ENCODE assay signal across 8 cellular contexts in genomic region chr11:32884770-32885384, GRCh38. TPM values are rescaled to one million over a fixed set of nuclear protein-coding genes. Genes with fewer than 3 reads are reported as not detected.
DNase-seq lines count a peak whose midpoint lies in the region; ATAC-seq and TF ChIP-seq lines count a peak whose summit lies in the region.
"Had no signal": no experiment of that assay in that cellular context is flagged by ENCODE, and none has a peak within 500 bp of the region (broad histone marks: within the 10 kb centered on the region; RNA-seq: fewer than 3 reads in every experiment).

No MANE protein-coding gene starts in this region.

- H3K4me3 ChIP-seq in GM12865 (ENCODE audit: low read depth, low read length) (no peak overlapping the region), IMR-90 (ENCODE audit: insufficient read depth, low read depth, low read length) (no peak overlapping the region), brain microvascular endothelial cell (ENCODE audit: low read depth, low read length) (no peak overlapping the region)

- H3K9ac ChIP-seq in IMR-90 (ENCODE audit: low read depth, low read length): no peak overlapping the region

- H3K23ac ChIP-seq in IMR-90 (ENCODE audit: low read depth, low read length): no peak overlapping the region

- H3K4me2 ChIP-seq in IMR-90 (ENCODE audit: low read depth, low read length): no peak overlapping the region

- in situ Hi-C loops in IMR-90 (cut with MboI; ENCODE audit: low sequenced_read_pairs) (no loop called here), brain microvascular endothelial cell (cut with HindIII; ENCODE audit: low pct_ligation_motif_present, low sequenced_read_pairs) (no loop called here)

- no peak overlapping the region for H2BK120ac ChIP-seq in IMR-90 (ENCODE audit: low read depth, low read length)

- no peaks in the 10 kb centered on the region for H3K9me3 Mint-ChIP-seq in nephron
- H3K9me3 Mint-ChIP-seq in stimulated activated memory B cell treated with anti-CD40 and anti-IgM and Interleukin-4, amounts not matched to agents 10 μg/mL and 1 μg/mL and 100 μg/mL, for 72 hours: peaks cover 3% of the 10 kb centered on the region
- H3K9me3 Mint-ChIP-seq: activated B cell treated with CpG ODN at 0.5 μM for 24 hours had no signal

- no peak overlapping the region for H2BK15ac ChIP-seq in IMR-90 (ENCODE audit: low read depth, low read length)

- intact Hi-C loops in IMR-90 (cut with micrococcal nuclease): no loop called here

- no TSS peak for BruUV-seq in IMR-90 (replicated peaks; lab: Mats Ljungman, UMichigan)

- no peaks in the 10 kb centered on the region for H3K9me1 ChIP-seq in IMR-90 (ENCODE audit: insufficient read depth, low read length)

- POLR2A ChIA-PET in IMR-90 (lab: Charles Lee; ENCODE audit: unreplicated experiment): no interaction called here

- H3K27me3 ChIP-seq in IMR-90 (ENCODE audit: control insufficient read depth, insufficient read depth, low read length): peaks cover 1% of the 10 kb centered on the region; the same call in 1 of the 2 replicates
- H3K27me3 ChIP-seq in brain microvascular endothelial cell (replicated peaks): no peaks in the 10 kb centered on the region

- H2AK9ac ChIP-seq in IMR-90 (replicated peaks; ENCODE audit: low read depth, low read length, poor library complexity): no peak overlapping the region

- peaks cover 12% of the 10 kb centered on the region for H3K27me3 Mint-ChIP-seq in nephron (ENCODE audit: low read depth)
- H3K27me3 Mint-ChIP-seq in stimulated activated memory B cell treated with anti-CD40 and anti-IgM and Interleukin-4, amounts not matched to agents 10 μg/mL and 1 μg/mL and 100 μg/mL, for 72 hours: no peaks in the 10 kb centered on the region
- H3K27me3 Mint-ChIP-seq: activated B cell treated with CpG ODN at 0.5 μM for 24 hours had no signal

- H3K9me3 ChIP-seq in IMR-90 (ENCODE audit: control insufficient read depth, insufficient read depth, low read length): no peaks in the 10 kb centered on the region

- no peak overlapping the region for H2BK5ac ChIP-seq in IMR-90 (ENCODE audit: low read depth, low read length, poor library complexity, severe bottlenecking)

- H3K36me3 Mint-ChIP-seq in nephron (ENCODE audit: low read depth): no peaks in the 10 kb centered on the region
- H3K36me3 Mint-ChIP-seq in stimulated activated memory B cell treated with anti-CD40 and anti-IgM and Interleukin-4, amounts not matched to agents 10 μg/mL and 1 μg/mL and 100 μg/mL, for 72 hours: no peaks in the 10 kb centered on the region

- H3K4me1 ChIP-seq in IMR-90 (ENCODE audit: control insufficient read depth, insufficient read depth, low read length): peaks cover 2% of the 10 kb centered on the region; the same call in 1 of the 2 replicates

- H3K18ac ChIP-seq in IMR-90 (ENCODE audit: low read depth, low read length): no peak overlapping the region

- H2AFZ ChIP-seq in IMR-90 (replicated peaks; ENCODE audit: low read length, poor library complexity): no peak overlapping the region

- no peak overlapping the region for H3K56ac ChIP-seq in IMR-90 (ENCODE audit: extremely low read depth, insufficient read depth, low read length)

- peak; percentile 52; the same call in 1 of the 2 replicates for ATAC-seq in IMR-90 (ENCODE audit: low read depth)
- no peak for ATAC-seq in stimulated activated memory B cell treated with anti-CD40 and anti-IgM and Interleukin-4, amounts not matched to agents 10 μg/mL and 1 μg/mL and 100 μg/mL, for 72 hours
- no peak for ATAC-seq in GM21619 (IDR thresholded peaks at IDR 0.05; ENCODE audit: unreplicated experiment)

- H3K36me3 ChIP-seq in IMR-90 (ENCODE audit: control insufficient read depth, insufficient read depth, low read length): no peaks in the 10 kb centered on the region
- no peaks in the 10 kb centered on the region for H3K36me3 ChIP-seq in brain microvascular endothelial cell (replicated peaks)

- H3K27ac Mint-ChIP-seq in nephron: no peak overlapping the region
- no peak overlapping the region for H3K27ac Mint-ChIP-seq in stimulated activated memory B cell treated with anti-CD40 and anti-IgM and Interleukin-4, amounts not matched to agents 10 μg/mL and 1 μg/mL and 100 μg/mL, for 72 hours
- H3K27ac Mint-ChIP-seq: activated B cell treated with CpG ODN at 0.5 μM for 24 hours had no signal

- CTCF ChIA-PET in IMR-90 (lab: Yijun Ruan, JAX): interaction anchor here (0.6 to 1.4 kb wide), 2 partner anchors 9 to 421 kb away, joined by 4 to 6 read pairs; no protein-coding TSS in a partner anchor

- no peak overlapping the region for H3K27ac ChIP-seq in IMR-90 (ENCODE audit: insufficient read depth, low read length)
- no peak overlapping the region for H3K27ac ChIP-seq in brain microvascular endothelial cell

- no peaks in the 10 kb centered on the region for H4K20me1 ChIP-seq in IMR-90 (ENCODE audit: insufficient read depth, low read length)

- no peak overlapping the region for H3K4me3 Mint-ChIP-seq in nephron
- no peak overlapping the region for H3K4me3 Mint-ChIP-seq in stimulated activated memory B cell treated with anti-CD40 and anti-IgM and Interleukin-4, amounts not matched to agents 10 μg/mL and 1 μg/mL and 100 μg/mL, for 72 hours
- H3K4me3 Mint-ChIP-seq: activated B cell treated with CpG ODN at 0.5 μM for 24 hours had no signal

- H3K14ac ChIP-seq in IMR-90 (replicated peaks; ENCODE audit: low read depth, low read length): no peak overlapping the region

- H3K4ac ChIP-seq in IMR-90 (ENCODE audit: low read depth, low read length): no peak overlapping the region

- TF ChIP-seq RAD21 in IMR-90 (IDR thresholded peaks at IDR 0.05; ENCODE audit: low read length): 0 out of 2 replicates have a peak, but pooled peaks have one; percentile 12

- DNase-seq in GM12865 (ENCODE audit: low read depth) (peak; percentile 41), IMR-90 (no peak), brain microvascular endothelial cell (peak; percentile 9), NCI-H1436 treated with DMSO at 0.1 percent for 48 hours (lab: John Stamatoyannopoulos, UW) (no peak)
- DNase-seq: activated B cell treated with CpG ODN at 0.5 μM for 24 hours had no signal

- H3K4me1 Mint-ChIP-seq in nephron: no peaks in the 10 kb centered on the region
- H3K4me1 Mint-ChIP-seq in stimulated activated memory B cell treated with anti-CD40 and anti-IgM and Interleukin-4, amounts not matched to agents 10 μg/mL and 1 μg/mL and 100 μg/mL, for 72 hours: no peaks in the 10 kb centered on the region
- H3K4me1 Mint-ChIP-seq: activated B cell treated with CpG ODN at 0.5 μM for 24 hours had no signal

- no peak overlapping the region for H4K91ac ChIP-seq in IMR-90 (ENCODE audit: insufficient read depth, low read depth, low read length)

- WGBS in IMR-90 (ENCODE audit: extremely low coverage in 2 of 2, insufficient read length in 1 of 2), 2 experiments: no CpG with 5 or more reads among the region's 3 CpGs

- H4K5ac ChIP-seq in IMR-90 (ENCODE audit: low read depth, low read length): no peak overlapping the region

- dilution Hi-C loops in IMR-90 (cut with HindIII; ENCODE audit: low sequenced_read_pairs, unreplicated experiment): no loop called here

- no peak overlapping the region for H2BK20ac ChIP-seq in IMR-90 (ENCODE audit: low read depth, low read length)

- H2AK5ac ChIP-seq in IMR-90 (ENCODE audit: low read depth, low read length): no peak overlapping the region

- H3K79me1 ChIP-seq in IMR-90 (ENCODE audit: low read depth in 1 of 2, low read length in 2 of 2): no peaks in the 10 kb centered on the region

- TF ChIP-seq POLR2A in IMR-90 (IDR thresholded peaks at IDR 0.05; ENCODE audit: low read depth, low read length): no peak

- TF ChIP-seq CTCF in GM12865 (IDR thresholded peaks at IDR 0.05; ENCODE audit: insufficient read depth, low read depth, low read length, missing control alignments) (peak; percentile 56), IMR-90 (conservative IDR thresholded peaks at IDR 0.05; ENCODE audit: low read depth, low read length) (peak; percentile 36), brain microvascular endothelial cell (IDR thresholded peaks at IDR 0.05; ENCODE audit: low read depth, low read length, missing control alignments) (peak; percentile 71), nephron (IDR thresholded peaks at IDR 0.05; ENCODE audit: unreplicated experiment in 3 of 3) (peak in 2 of 3 experiments; percentile 24 to 41)

- no peak overlapping the region for H4K8ac ChIP-seq in IMR-90 (ENCODE audit: low read depth in 2 of 2, low read length in 2 of 2)

TF ChIP-seq in IMR-90, 13 proteins besides CTCF, POLR2A, EP300 and RAD21 (continues in another document):
- TF ChIP-seq FOS (IDR thresholded peaks at IDR 0.05; ENCODE audit: low read depth, low read length) (no peak), CHD1 (IDR thresholded peaks at IDR 0.05; ENCODE audit: low read depth, low read length) (no peak), RCOR1 (IDR thresholded peaks at IDR 0.05; ENCODE audit: insufficient replicate concordance, low read length) (no peak), SMC3 (IDR thresholded peaks at IDR 0.05; ENCODE audit: low read depth, low read length) (no peak), NFE2L2 (IDR thresholded peaks at IDR 0.05; ENCODE audit: low read depth, low read length) (no peak), USF2 (IDR thresholded peaks at IDR 0.05; ENCODE audit: low read depth, low read length) (no peak), CEBPB (IDR thresholded peaks at IDR 0.05; ENCODE audit: low read depth, low read length) (no peak), MAFK (IDR thresholded peaks at IDR 0.05; ENCODE audit: low read depth, low read length) (no peak), MAZ (IDR thresholded peaks at IDR 0.05; ENCODE audit: borderline replicate concordance, low read depth, low read length) (no peak)

RNA-seq across cellular contexts. Expression of gene QSER1, which starts 7.7 kb away (rescaled TPM):
- 15.6 and 21.1 TPM in 2 replicates for total RNA-seq in IMR-90 (2012; rRNA removed)
- 5.3 and 5.9 TPM in 2 replicates for polyA plus RNA-seq in IMR-90 (2012; rRNA removed)
- 1.2 and 4.4 TPM in 2 replicates for polyA plus RNA-seq in IMR-90 (2012; cell fraction: cytosol; rRNA removed)
- 1.4 and 12.8 TPM in 2 replicates for polyA plus RNA-seq in IMR-90 (2012; cell fraction: nucleus; rRNA removed; ENCODE audit: low replicate concordance)

RNA-seq across cellular contexts. Expression of gene PRRG4, which starts 55.1 kb away (rescaled TPM):
- total RNA-seq in IMR-90 (2012; rRNA removed): not detected in 2 replicates
- not detected in 2 replicates for polyA plus RNA-seq in IMR-90 (2012; rRNA removed)
- polyA plus RNA-seq in IMR-90 (2012; cell fraction: cytosol; rRNA removed): not detected in 2 replicates
- not detected in 2 replicates for polyA plus RNA-seq in IMR-90 (2012; cell fraction: nucleus; rRNA removed; ENCODE audit: low replicate concordance)

Comparison
In these comparisons a context has a peak if more than half of its experiments do, and no peak if none do; other contexts are left out.
1. DNase-seq: peak in GM12865 (single experiment) and brain microvascular endothelial cell (single experiment); none in IMR-90 (single experiment) and NCI-H1436 treated with DMSO at 0.1 percent for 48 hours (single experiment).
2. Peak in every context shown above with its lines, with median percentiles within 50 percentile points of each other: CTCF ChIP-seq.